26 cellular contexts compared by ENCODE assay signal in the genomic region with DNA sequence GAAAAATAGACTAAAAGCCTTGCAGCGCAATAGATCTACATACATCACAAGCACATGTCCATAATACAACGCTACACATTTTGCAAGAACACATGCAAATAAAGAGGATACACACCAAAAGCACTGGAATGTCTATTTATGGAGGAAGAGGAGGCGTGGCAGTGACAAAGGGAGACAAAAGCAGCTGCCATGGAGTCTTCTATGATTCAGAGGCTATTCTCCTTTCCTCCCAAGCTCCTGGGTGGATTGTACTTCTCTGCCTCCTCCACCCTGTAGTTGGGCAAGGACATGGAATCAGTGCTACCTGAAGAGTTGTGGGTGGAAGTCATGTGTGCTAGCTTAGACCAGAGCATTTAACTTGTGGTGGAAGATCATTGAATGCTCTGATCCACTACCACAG. TPM values are rescaled to one million over a fixed set of nuclear protein-coding genes. Genes with fewer than 3 reads are reported as not detected.
DNase-seq lines count a peak whose midpoint lies in the region; ATAC-seq, FAIRE-seq and TF ChIP-seq lines count a peak whose summit lies in the region.
"Had no signal": no experiment of that assay in that cellular context is flagged by ENCODE, and none has a peak within 500 bp of the region (broad histone marks: within the 10 kb centered on the region; RNA-seq: fewer than 3 reads in every experiment).

No MANE protein-coding gene starts in this region.

- H3K36me3 Mint-ChIP-seq in HFFc6 (ENCODE audit: low read depth), result 0 out of 2 replicates have a peak, but pooled peaks cover 10% of the 10 kb centered on the region
- H3K36me3 Mint-ChIP-seq: CD4-positive, CD25-positive, alpha-beta regulatory T cell had no signal

- POLR2A ChIA-PET in A549 (lab: Yijun Ruan, JAX), result no interaction called here
- POLR2A ChIA-PET in OCI-LY7 (lab: Charles Lee), result no interaction called here

- H3K4me2 ChIP-seq in A549 (no peak overlapping the region), OCI-LY7 (ENCODE audit: low read length) (no peak overlapping the region)
- H3K4me2 ChIP-seq: BLaER1 had no signal

- H3K27ac ChIP-seq in A549 (no peak overlapping the region), OCI-LY7 (ENCODE audit: low read depth, low read length, poor library complexity, severe bottlenecking) (no peak overlapping the region), right cardiac atrium (ENCODE audit: low read length) (no peak overlapping the region)
- H3K27ac ChIP-seq: BLaER1, SK-N-MC had no signal

- H3K36me3 ChIP-seq in OCI-LY7 (ENCODE audit: insufficient read depth, low read length), result no peaks in the 10 kb centered on the region
- H3K36me3 ChIP-seq: BLaER1 had no signal

- H3K4me1 Mint-ChIP-seq in HFFc6 (ENCODE audit: low read depth), result peaks cover 16% of the 10 kb centered on the region

- peaks cover 17% of the 10 kb centered on the region for H3K9me3 Mint-ChIP-seq in HFFc6

- H3K27me3 ChIP-seq in right cardiac atrium (ENCODE audit: control insufficient read depth, insufficient read depth), result no peaks in the 10 kb centered on the region
- H3K27me3 ChIP-seq: BLaER1 had no signal

- DNase-seq in A549 (ENCODE audit: low read depth in 1 of 2, low spot score in 1 of 2) (no peak), LHCN-M2 (ENCODE audit: low read depth) (peak; percentile 47), epithelial cell of esophagus (ENCODE audit: low read depth) (peak; percentile 58), occipital lobe (lab: John Stamatoyannopoulos, UW) (peak; percentile 14), HFFc6 (no peak), A172 (ENCODE audit: low spot score) (no peak), OCI-LY7 (ENCODE audit: low spot score) (no peak), right cardiac atrium (no peak)
- DNase-seq: 8988T; EL; GDM1; HCEC 1CT; KBM-7; MM.1S; NCI-H2029; NCI-H446 treated with DMSO at 0.1 percent for 48 hours; NCI-H526; NCI-H82; NK-92 treated with Interleukin-12 subunit alpha and Interleukin-12 subunit beta, amount 100 ng/mL, for 24 hours; SIG-M5 had no signal

- no peaks in the 10 kb centered on the region for H4K20me1 ChIP-seq in OCI-LY7 (ENCODE audit: insufficient read depth, low read length)
- H4K20me1 ChIP-seq: BLaER1 had no signal

- CTCF ChIA-PET in A549 (lab: Yijun Ruan, JAX) (interaction anchor here (0.7 to 17.7 kb wide), 12 partner anchors 9 to 145 kb away, joined by 3 to 224 read pairs (median 7); no protein-coding TSS in a partner anchor), OCI-LY7 (lab: Charles Lee; ENCODE audit: unreplicated experiment) (no interaction called here)

- peaks cover 6% of the 10 kb centered on the region for H3K27me3 Mint-ChIP-seq in HFFc6 (ENCODE audit: insufficient read depth)

- peak; percentile 40 to 44; a peak in 3 of 6 replicates for ATAC-seq in A549
- no peak for ATAC-seq in right cardiac atrium
- ATAC-seq: Panc1 had no signal

- no peak overlapping the region for H3K27ac Mint-ChIP-seq in HFFc6

- no peak for TF ChIP-seq RAD21 in A549 (conservative IDR thresholded peaks at IDR 0.05 in 1 of 2, IDR thresholded peaks at IDR 0.05 in 1 of 2)

- BruUV-seq in OCI-LY7 (replicated peaks; lab: Mats Ljungman, UMichigan), result no TSS peak

- no peak for FAIRE-seq in A549 (lab: Jason Lieb, UNC)
- FAIRE-seq: GM12891, H1 had no signal

- no peak for TF ChIP-seq POLR2A in A549 (IDR thresholded peaks at IDR 0.05; ENCODE audit: low read length)

- H3K4me3 ChIP-seq in A549 (no peak overlapping the region), epithelial cell of esophagus (ENCODE audit: low read length) (no peak overlapping the region), OCI-LY7 (ENCODE audit: low read depth, low read length, poor library complexity, severe bottlenecking) (no peak overlapping the region), right cardiac atrium (ENCODE audit: low read length) (no peak overlapping the region)
- H3K4me3 ChIP-seq: BLaER1, SK-N-MC had no signal

- intact Hi-C loops in OCI-LY7 (cut with micrococcal nuclease; ENCODE audit: unreplicated experiment) (no loop called here), right cardiac atrium (cut with DNase I) (no loop called here)

- 56% methylated on average over 3 of the region's 3 CpGs for WGBS in A549 (ENCODE audit: missing lambda C conversion rate)
- 82% methylated on average over 3 of the region's 3 CpGs for WGBS in right cardiac atrium

- H3K4me3 Mint-ChIP-seq in HFFc6, result no peak overlapping the region
- H3K4me3 Mint-ChIP-seq: CD4-positive, CD25-positive, alpha-beta regulatory T cell had no signal

- no peaks in the 10 kb centered on the region for H3K4me1 ChIP-seq in A549
- no peaks in the 10 kb centered on the region for H3K4me1 ChIP-seq in OCI-LY7 (ENCODE audit: insufficient read depth, low read length, poor library complexity, severe bottlenecking)
- H3K4me1 ChIP-seq in right cardiac atrium (ENCODE audit: control insufficient read depth, insufficient read depth, low read length), result no peaks in the 10 kb centered on the region
- H3K4me1 ChIP-seq: BLaER1 had no signal

- no peaks in the 10 kb centered on the region for H3K79me2 ChIP-seq in OCI-LY7 (ENCODE audit: insufficient read depth, low read depth, low read length)

- TF ChIP-seq EP300 in A549 (IDR thresholded peaks at IDR 0.05), result no peak

- no peak overlapping the region for H2AFZ ChIP-seq in OCI-LY7 (ENCODE audit: low read length)

- H3K9me2 ChIP-seq in OCI-LY7 (ENCODE audit: insufficient read depth, low read length), result no peaks in the 10 kb centered on the region

- H3K9me3 ChIP-seq in A549 (no peaks in the 10 kb centered on the region), OCI-LY7 (ENCODE audit: low read length) (no peaks in the 10 kb centered on the region), right cardiac atrium (ENCODE audit: control insufficient read depth, low read length) (no peaks in the 10 kb centered on the region)

- TF ChIP-seq CTCF in A549 (IDR thresholded peaks at IDR 0.05) (no peak), epithelial cell of esophagus (IDR thresholded peaks at IDR 0.05; ENCODE audit: insufficient read depth, low read depth, low read length, missing control alignments) (no peak), HFFc6 (IDR thresholded peaks at IDR 0.05) (no peak), OCI-LY7 (conservative IDR thresholded peaks at IDR 0.05; ENCODE audit: low read length) (no peak)

TF ChIP-seq in A549, 52 proteins besides CTCF, POLR2A, EP300 and RAD21:
- TF ChIP-seq ZSCAN20 (CRISPR knock-in tag; IDR thresholded peaks at IDR 0.05) (no peak), RARB (CRISPR knock-in tag; IDR thresholded peaks at IDR 0.05) (no peak), CBX2 (IDR thresholded peaks at IDR 0.05; ENCODE audit: borderline replicate concordance, low read depth) (no peak), HDAC2 (IDR thresholded peaks at IDR 0.05) (no peak), ZNF302 (CRISPR knock-in tag; IDR thresholded peaks at IDR 0.05) (no peak), PHF8 (IDR thresholded peaks at IDR 0.05; ENCODE audit: borderline replicate concordance, low read depth) (no peak), ZFP36 (IDR thresholded peaks at IDR 0.05; ENCODE audit: borderline replicate concordance, partially characterized antibody) (no peak), NFE2L2 (conservative IDR thresholded peaks at IDR 0.05; ENCODE audit: low read length) (no peak), ESRRA (IDR thresholded peaks at IDR 0.05; ENCODE audit: borderline replicate concordance, low read length) (no peak), CBX8 (IDR thresholded peaks at IDR 0.05) (no peak), NR3C1 (IDR thresholded peaks at IDR 0.05) (no peak), ATOH8 (CRISPR knock-in tag; IDR thresholded peaks at IDR 0.05; ENCODE audit: low read depth) (no peak)
- TF ChIP-seq, protein P1, sequence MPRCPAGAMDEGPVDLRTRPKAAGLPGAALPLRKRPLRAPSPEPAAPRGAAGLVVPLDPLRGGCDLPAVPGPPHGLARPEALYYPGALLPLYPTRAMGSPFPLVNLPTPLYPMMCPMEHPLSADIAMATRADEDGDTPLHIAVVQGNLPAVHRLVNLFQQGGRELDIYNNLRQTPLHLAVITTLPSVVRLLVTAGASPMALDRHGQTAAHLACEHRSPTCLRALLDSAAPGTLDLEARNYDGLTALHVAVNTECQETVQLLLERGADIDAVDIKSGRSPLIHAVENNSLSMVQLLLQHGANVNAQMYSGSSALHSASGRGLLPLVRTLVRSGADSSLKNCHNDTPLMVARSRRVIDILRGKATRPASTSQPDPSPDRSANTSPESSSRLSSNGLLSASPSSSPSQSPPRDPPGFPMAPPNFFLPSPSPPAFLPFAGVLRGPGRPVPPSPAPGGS (IDR thresholded peaks at IDR 0.05), result no peak

RNA-seq across cellular contexts. Expression of gene ABHD2, which starts 57.9 kb away (rescaled TPM):
- 63.3 and 76.4 TPM in 2 replicates for polyA plus RNA-seq in A549 (2011; rRNA removed)
- polyA plus RNA-seq in A549 (2012; cell fraction: cytosol; rRNA removed), result 31.8 and 36.7 TPM in 2 replicates
- 30.7 and 39.5 TPM in 2 replicates for polyA plus RNA-seq in A549 (2012; cell fraction: nucleus; rRNA removed)
- 33.1 to 41.0 TPM (median 36.2 TPM) in 3 replicates for polyA plus RNA-seq in A549 (2017; fragmentation: RNase III; extraction: RNeasy Plus Mini Kit Qiagen cat#74134 plus additional on column Dnase treatment)
- 194 and 230 TPM in 2 replicates for polyA minus RNA-seq in A549 (2011; rRNA and poly(A)+ RNA removed)
- total RNA-seq in LHCN-M2 (2014; rRNA removed), result 68.7 and 95.9 TPM in 2 replicates
- 36.2 TPM for polyA plus RNA-seq in LHCN-M2 (2012)
- total RNA-seq in occipital lobe, result 55.2 TPM
- total RNA-seq in HFFc6 (2021; fragmentation: NEBNext Ultra II Directional; extraction: Animal tissue kit (Norgen Biotek cat#: 25700)), result 10 to 100 TPM; 43.1 to 63.5 (median 51.8) TPM
- 25.7 and 36.6 TPM in 2 replicates for total RNA-seq in A172 (2014; rRNA removed; shearing (Covaris generic))
- total RNA-seq in OCI-LY7 (2014; rRNA removed; shearing (Covaris generic)), result 12.6 and 16.1 TPM in 2 replicates
- 22.8 and 30.3 TPM in 2 replicates for total RNA-seq in OCI-LY7 (2022)
- total RNA-seq in right cardiac atrium, result 100 to 1,000 TPM; 108 to 179 (median 114) TPM
- polyA plus RNA-seq in right cardiac atrium, result 21.8 TPM

Comparison
In these comparisons a context has a peak if more than half of its experiments do, and no peak if none do; other contexts are left out.
1. ATAC-seq: peak in A549 (2 of 2); none in right cardiac atrium (0 of 2).
2. DNase-seq: peak in LHCN-M2 (single experiment), epithelial cell of esophagus (single experiment) and occipital lobe (single experiment); none in A549 (0 of 2), HFFc6 (single experiment), A172 (single experiment), OCI-LY7 (single experiment) and right cardiac atrium (0 of 3).